In genomic region chr19:12847159-12848139, GRCh38 we compare ENCODE assay signal across 8 cellular contexts. TPM values are rescaled to one million over a fixed set of nuclear protein-coding genes. Genes with fewer than 3 reads are reported as not detected.
A peak's percentile ranks its signal among the peaks of the same experiment; 100 is the strongest.
DNase-seq lines count a peak whose midpoint lies in the region; ATAC-seq and TF ChIP-seq lines count a peak whose summit lies in the region.

No MANE protein-coding gene starts in this region.

- H3K4me2 ChIP-seq in DND-41 (ENCODE audit: insufficient read depth, low read length), result peak overlapping the region; percentile 45; the same call in 1 of the 2 replicates

- peaks cover 8% of the 10 kb centered on the region; the same call in 1 of the 2 replicates for H3K79me2 ChIP-seq in DND-41 (ENCODE audit: insufficient read depth, low read length)

- H3K4me3 ChIP-seq in DND-41 (ENCODE audit: low read depth in 1 of 2, low read length in 2 of 2), result no peak overlapping the region
- H3K4me3 ChIP-seq in NT2/D1 (ENCODE audit: insufficient read length, low read depth), result peak overlapping the region; percentile 19
- peak overlapping the region; percentile 7 for H3K4me3 ChIP-seq in endocrine pancreas (ENCODE audit: control insufficient read depth, insufficient read depth, low read length)

- H2AFZ ChIP-seq in DND-41 (ENCODE audit: low read depth, low read length), result no peak overlapping the region; the same call in none of the 2 replicates

- DNase-seq in DND-41, result peak; percentile 70
- peak; percentile 61 for DNase-seq in NT2/D1 (ENCODE audit: low read depth, low spot score)
- peak; percentile 36 for DNase-seq in activated CD8-positive, alpha-beta memory T cell treated with anti-CD3 and anti-CD28 coated beads, Interleukin-2, amount 50 U/mL, for 1 hour (ENCODE audit: extremely low read depth)
- peak; percentile 95 for DNase-seq in mesenteric fat pad (ENCODE audit: low spot score)
- DNase-seq in stimulated activated CD8-positive, alpha-beta memory T cell treated with anti-CD3 and anti-CD28 coated beads, Interleukin-15, amount 100 ng/mL, for 48 hours (ENCODE audit: low read depth in 2 of 2), result peak; percentile 80 to 81

- ATAC-seq in DND-41 (ENCODE audit: insufficient read depth, low read depth), result peak; percentile 93
- ATAC-seq in HG02981 (IDR thresholded peaks at IDR 0.05; ENCODE audit: unreplicated experiment), result peak; percentile 64
- no peak for ATAC-seq in HG03520 (IDR thresholded peaks at IDR 0.05; ENCODE audit: unreplicated experiment)

- H3K9me3 ChIP-seq in DND-41 (ENCODE audit: insufficient read depth, low read length, severe bottlenecking) (no peaks in the 10 kb centered on the region), NT2/D1 (ENCODE audit: insufficient read depth, low read length) (no peaks in the 10 kb centered on the region), endocrine pancreas (ENCODE audit: control insufficient read depth, low read length) (no peaks in the 10 kb centered on the region)

- H3K27ac ChIP-seq in DND-41 (ENCODE audit: low read length), result no peak overlapping the region

- H3K4me1 ChIP-seq in DND-41 (ENCODE audit: insufficient read depth, low read length) (peaks cover 8% of the 10 kb centered on the region), NT2/D1 (ENCODE audit: insufficient read depth, insufficient read length) (peaks cover 11% of the 10 kb centered on the region), endocrine pancreas (ENCODE audit: control insufficient read depth, insufficient read depth, low read length) (no peaks in the 10 kb centered on the region)

- H3K36me3 ChIP-seq in DND-41 (ENCODE audit: insufficient read depth, low read length), result peaks cover 30% of the 10 kb centered on the region
- peaks cover 2% of the 10 kb centered on the region for H3K36me3 ChIP-seq in NT2/D1 (ENCODE audit: insufficient read depth, insufficient read length, low read length)
- H3K36me3 ChIP-seq in endocrine pancreas (ENCODE audit: control insufficient read depth, insufficient read depth, low read length), result no peaks in the 10 kb centered on the region

- H3K9ac ChIP-seq in DND-41 (ENCODE audit: low read depth, low read length) (no peak overlapping the region), NT2/D1 (ENCODE audit: insufficient read length, low read depth) (peak overlapping the region; percentile 71), endocrine pancreas (ENCODE audit: control insufficient read depth, insufficient read depth, low read length) (peak overlapping the region; percentile 82)

- no peaks in the 10 kb centered on the region for H3K27me3 ChIP-seq in DND-41 (ENCODE audit: insufficient read depth, low read length, poor library complexity)
- peaks cover 14% of the 10 kb centered on the region for H3K27me3 ChIP-seq in NT2/D1 (ENCODE audit: insufficient read depth, insufficient read length)
- no peaks in the 10 kb centered on the region for H3K27me3 ChIP-seq in endocrine pancreas (ENCODE audit: control insufficient read depth, insufficient read depth, low read length)

- TF ChIP-seq CTCF in DND-41 (IDR thresholded peaks at IDR 0.05; ENCODE audit: borderline replicate concordance, extremely low read depth, low read length, poor library complexity, severe bottlenecking), result peak; percentile 95

- H4K20me1 ChIP-seq in DND-41 (ENCODE audit: insufficient read depth, low read length), result peaks cover 12% of the 10 kb centered on the region

RNA-seq across cellular contexts. Expression of gene MAST1, which starts 9.1 kb away (rescaled TPM):
- total RNA-seq in mesenteric fat pad, result 0.90 TPM

RNA-seq across cellular contexts. Expression of gene RTBDN, which starts 13.1 kb away (rescaled TPM):
- total RNA-seq in mesenteric fat pad, result not detected

RNA-seq across cellular contexts. Expression of gene DNASE2, which starts 33.8 kb away (rescaled TPM):
- 28.9 TPM for total RNA-seq in mesenteric fat pad

RNA-seq across cellular contexts. Expression of gene KLF1, which starts 39.6 kb away (rescaled TPM):
- not detected for total RNA-seq in mesenteric fat pad

RNA-seq across cellular contexts. Expression of gene RNASEH2A, which starts 41.1 kb away (rescaled TPM):
- 2.7 TPM for total RNA-seq in mesenteric fat pad

Comparison
In these comparisons a context has a peak if more than half of its experiments do, and no peak if none do; other contexts are left out.
1. DNase-seq: peak in every context shown above with its lines; median percentile 95 in mesenteric fat pad; 80 in stimulated activated CD8-positive, alpha-beta memory T cell treated with anti-CD3 and anti-CD28 coated beads, Interleukin-15, amount 100 ng/mL, for 48 hours; 70 in DND-41; 61 in NT2/D1; 36 in activated CD8-positive, alpha-beta memory T cell treated with anti-CD3 and anti-CD28 coated beads, Interleukin-2, amount 50 U/mL, for 1 hour.
2. H3K4me3 ChIP-seq: peak in NT2/D1 (single experiment) and endocrine pancreas (single experiment); none in DND-41 (0 of 2).